ENCODE assay signal across 12 cellular contexts in the genomic region with DNA sequence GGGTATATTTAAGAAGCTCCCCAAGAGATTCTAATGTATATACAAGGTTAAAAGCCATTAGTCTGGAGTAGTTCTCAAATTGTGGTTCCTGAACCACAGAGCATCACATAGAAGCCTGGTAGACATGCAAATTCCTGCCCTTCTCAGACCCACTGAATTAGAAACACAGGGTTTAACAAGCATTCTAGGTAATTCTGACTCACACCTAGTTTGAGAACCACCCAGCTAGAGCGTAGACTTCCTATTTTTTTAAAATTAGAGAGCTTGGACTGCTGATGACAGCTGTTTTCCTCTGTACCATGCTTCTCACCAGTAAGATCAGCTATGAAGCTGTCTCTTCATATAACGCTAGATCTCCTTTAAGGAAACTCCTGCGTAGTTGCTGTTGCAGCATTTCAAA. TPM values are rescaled to one million over a fixed set of nuclear protein-coding genes. Genes with fewer than 3 reads are reported as not detected.
A peak's percentile ranks its signal among the peaks of the same experiment; 100 is the strongest.
DNase-seq lines count a peak whose midpoint lies in the region; ATAC-seq and TF ChIP-seq lines count a peak whose summit lies in the region.
"Had no signal": no experiment of that assay in that cellular context is flagged by ENCODE, and none has a peak within 500 bp of the region (broad histone marks: within the 10 kb centered on the region; RNA-seq: fewer than 3 reads in every experiment).

No MANE protein-coding gene starts in this region.

- no peaks in the 10 kb centered on the region for H3K79me2 ChIP-seq in osteoblast (ENCODE audit: insufficient read depth, low read length)
- H3K79me2 ChIP-seq: parathyroid adenoma had no signal

- H3K27me3 Mint-ChIP-seq in type B pancreatic cell, result peaks cover 7% of the 10 kb centered on the region

- H3K27ac ChIP-seq in osteoblast (ENCODE audit: low read depth, low read length) (no peak overlapping the region), breast epithelium (no peak overlapping the region)
- H3K27ac ChIP-seq: parathyroid adenoma had no signal

- TF ChIP-seq CTCF in osteoblast (IDR thresholded peaks at IDR 0.05; ENCODE audit: extremely low read depth, low read depth, low read length), result no peak
- TF ChIP-seq CTCF in breast epithelium (IDR thresholded peaks at IDR 0.05), result no peak
- TF ChIP-seq CTCF in type B pancreatic cell (conservative IDR thresholded peaks at IDR 0.05), result no peak

- H2AFZ ChIP-seq in osteoblast (ENCODE audit: low read length), result no peak overlapping the region
- H2AFZ ChIP-seq: parathyroid adenoma had no signal

- H3K4me1 ChIP-seq in osteoblast (ENCODE audit: insufficient read depth, low read length), result no peaks in the 10 kb centered on the region
- no peaks in the 10 kb centered on the region for H3K4me1 ChIP-seq in breast epithelium
- H3K4me1 ChIP-seq: parathyroid adenoma had no signal

- H3K9me3 ChIP-seq in osteoblast (ENCODE audit: low read depth, low read length) (no peaks in the 10 kb centered on the region), breast epithelium (no peaks in the 10 kb centered on the region)

- H3K36me3 ChIP-seq in osteoblast (ENCODE audit: insufficient read depth, low read length) (peaks cover 17% of the 10 kb centered on the region), breast epithelium (no peaks in the 10 kb centered on the region)

- no peaks in the 10 kb centered on the region for H4K20me1 ChIP-seq in osteoblast (ENCODE audit: insufficient read depth, low read length)

- H3K4me1 Mint-ChIP-seq in type B pancreatic cell (ENCODE audit: unreplicated experiment), result peaks cover 4% of the 10 kb centered on the region

- H3K27me3 ChIP-seq in osteoblast (ENCODE audit: insufficient read depth, low read length) (no peaks in the 10 kb centered on the region), breast epithelium (no peaks in the 10 kb centered on the region)

- no peak overlapping the region for H3K27ac Mint-ChIP-seq in type B pancreatic cell
- H3K27ac Mint-ChIP-seq: T-helper 1 cell treated with Interleukin-12 subunit alpha and Interleukin-12 subunit beta and Interleukin-4 antibody, amounts not matched to agents 30 μg/mL and 1 μg/mL, for 36 hours had no signal

- H3K4me3 ChIP-seq in osteoblast (ENCODE audit: insufficient read depth, low read length) (no peak overlapping the region), breast epithelium (no peak overlapping the region)

- no peak overlapping the region for H3K4me3 Mint-ChIP-seq in type B pancreatic cell
- H3K4me3 Mint-ChIP-seq: T-helper 1 cell treated with Interleukin-12 subunit alpha and Interleukin-12 subunit beta and Interleukin-4 antibody, amounts not matched to agents 30 μg/mL and 1 μg/mL, for 36 hours had no signal

- no peaks in the 10 kb centered on the region for H3K9me3 Mint-ChIP-seq in type B pancreatic cell
- H3K9me3 Mint-ChIP-seq: T-helper 1 cell treated with Interleukin-12 subunit alpha and Interleukin-12 subunit beta and Interleukin-4 antibody, amounts not matched to agents 30 μg/mL and 1 μg/mL, for 36 hours had no signal

- H3K4me2 ChIP-seq in osteoblast (ENCODE audit: insufficient read depth, low read length), result no peak overlapping the region

- ATAC-seq in GM18873 (IDR thresholded peaks at IDR 0.05; ENCODE audit: low FRiP score, unreplicated experiment) (peak; percentile 94), HG02759 (IDR thresholded peaks at IDR 0.05; ENCODE audit: unreplicated experiment) (peak; percentile 85)

- intact Hi-C loops in breast epithelium (cut with DNase I; ENCODE audit: low total_unique reads), result no loop called here

- peak; percentile 1 for DNase-seq in NAMALWA (ENCODE audit: low spot score)
- DNase-seq in osteoblast (ENCODE audit: insufficient read length, low spot score, missing footprints), result peak; percentile 80
- no peak for DNase-seq in central memory CD4-positive, alpha-beta T cell
- DNase-seq in breast epithelium (ENCODE audit: low spot score in 2 of 2), result no peak
- no peak for DNase-seq in type B pancreatic cell (ENCODE audit: extremely low spot score, unreplicated experiment)
- no peak for DNase-seq in activated CD8-positive, alpha-beta memory T cell treated with anti-CD3 and anti-CD28 coated beads, Interleukin-2, amount 50 U/mL, for 4 hours
- DNase-seq: amniotic stem cell, NCI-H1105 had no signal

- TF ChIP-seq POLR2A in breast epithelium (IDR thresholded peaks at IDR 0.05), result no peak

- no peaks in the 10 kb centered on the region for H3K36me3 Mint-ChIP-seq in type B pancreatic cell

RNA-seq across cellular contexts. Expression of gene HS3ST3B1, which starts 50.6 kb away (rescaled TPM):
- total RNA-seq in osteoblast (9.4 and 13.4 TPM in 2 replicates), breast epithelium (1 to 10 TPM in 2 of 3 donors, under 1 TPM in 1; 0.96 to 3.6 (median 2.8) TPM), type B pancreatic cell (ENCODE audit: low replicate concordance) (6.6 and 12.9 TPM in 2 replicates)

Comparison
In these comparisons a context has a peak if more than half of its experiments do, and no peak if none do; other contexts are left out.
1. DNase-seq: peak in NAMALWA (single experiment) and osteoblast (single experiment); none in central memory CD4-positive, alpha-beta T cell (single experiment), breast epithelium (0 of 2), type B pancreatic cell (single experiment) and activated CD8-positive, alpha-beta memory T cell treated with anti-CD3 and anti-CD28 coated beads, Interleukin-2, amount 50 U/mL, for 4 hours (single experiment).